Comparison of ENCODE assay signal across 1 cellular context in genomic region chr12:106193404-106194215, GRCh38.
TF ChIP-seq lines count a peak whose summit lies in the region.

No MANE protein-coding gene starts in this region.

TF ChIP-seq in liver, 16 proteins besides CTCF, POLR2A, EP300 and RAD21 (continued from another document):
- no peak for TF ChIP-seq ZBTB33 (IDR thresholded peaks at IDR 0.05)
- TF ChIP-seq TAF1 (conservative IDR thresholded peaks at IDR 0.05) = no peak
- peak; percentile 26 for TF ChIP-seq SP1 (IDR thresholded peaks at IDR 0.05)
- no peak for TF ChIP-seq JUND (IDR thresholded peaks at IDR 0.05)
- TF ChIP-seq FOXA1 (IDR thresholded peaks at IDR 0.05) = no peak
